Comparison of ENCODE assay signal across 8 cellular contexts in the genomic region with DNA sequence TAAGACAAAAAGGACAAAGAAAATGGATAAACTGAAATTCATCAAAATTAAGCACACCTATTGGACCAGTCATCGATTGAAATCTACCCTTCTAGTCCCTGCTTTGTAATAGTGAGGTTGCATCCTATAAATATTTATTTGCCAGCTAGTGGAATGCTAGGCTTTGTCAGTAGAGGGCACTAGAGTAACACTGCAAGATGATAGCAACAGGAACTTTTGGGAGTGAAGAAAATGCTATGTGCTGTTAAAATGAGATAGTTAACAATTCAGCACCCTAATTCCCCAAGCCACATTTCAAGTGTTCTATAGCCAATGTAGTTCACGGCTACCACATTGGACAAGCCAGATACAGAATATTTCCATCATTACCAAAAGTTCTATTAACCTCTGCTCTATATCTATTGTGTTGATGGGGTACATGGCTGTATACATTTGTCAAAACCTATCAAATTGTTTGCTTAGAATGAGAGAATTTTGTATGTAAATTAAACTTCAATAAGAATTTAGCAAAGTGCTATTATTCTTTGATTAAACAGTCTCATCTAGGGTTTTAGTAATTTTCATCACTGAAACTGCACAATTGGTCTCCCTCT.
A peak's percentile ranks its signal among the peaks of the same experiment; 100 is the strongest.
DNase-seq lines count a peak whose midpoint lies in the region; ATAC-seq and TF ChIP-seq lines count a peak whose summit lies in the region.

No MANE protein-coding gene starts in this region.

- H3K27me3 ChIP-seq in esophagus squamous epithelium (peaks cover 0 to 7% (median 0%) of the 10 kb centered on the region in 4 donors), neutrophil (peaks cover 19% of the 10 kb centered on the region)

- POLR2A ChIA-PET in AG04449 (lab: Yijun Ruan, JAX) = no interaction called here

- H3K36me3 ChIP-seq in SK-N-MC (ENCODE audit: insufficient read depth, low read length) (no peaks in the 10 kb centered on the region), esophagus squamous epithelium (no peaks in the 10 kb centered on the region), neutrophil (no peaks in the 10 kb centered on the region)

- CTCF ChIA-PET in AG04449 (lab: Yijun Ruan, JAX) = interaction anchor here (0.7 to 2.8 kb wide), 23 partner anchors 9 to 1161 kb away, joined by 3 to 30 read pairs (median 4); no protein-coding TSS in a partner anchor

- H3K4me3 ChIP-seq in AG04449 (ENCODE audit: low read depth, low read length) = no peak overlapping the region
- no peak overlapping the region for H3K4me3 ChIP-seq in SK-N-MC
- H3K4me3 ChIP-seq in esophagus squamous epithelium = no peak overlapping the region
- H3K4me3 ChIP-seq in neutrophil (ENCODE audit: low read depth in 1 of 2, low read length in 1 of 2) = no peak overlapping the region

- no peak for TF ChIP-seq POLR2A in esophagus squamous epithelium (IDR thresholded peaks at IDR 0.05)

- H3K4me1 ChIP-seq in esophagus squamous epithelium = no peaks in the 10 kb centered on the region
- no peaks in the 10 kb centered on the region for H3K4me1 ChIP-seq in neutrophil (ENCODE audit: control insufficient read depth in 1 of 2, insufficient read depth in 1 of 2, low read depth in 1 of 2, low read length in 1 of 2)

- DNase-seq in AG04449 (ENCODE audit: low read depth, low spot score) (peak; percentile 17), GDM1 (lab: John Stamatoyannopoulos, UW) (peak; percentile 43), KBM-7 (peak; percentile 68), SK-N-MC (ENCODE audit: low read depth, low spot score) (peak; percentile 59), esophagus squamous epithelium (lab: John Stamatoyannopoulos, UW) (no peak), middle frontal gyrus (ENCODE audit: extremely low spot score, low spot score) (no peak)

- in situ Hi-C loops in KBM-7 (cut with MboI; ENCODE audit: low pct_unique_long_range_greater_than_20kb, low sequenced_read_pairs) = loop anchor here (25.0 kb wide), 1 partner anchor 337 kb away; no protein-coding TSS in a partner anchor

- H3K27ac ChIP-seq in SK-N-MC (no peak overlapping the region), esophagus squamous epithelium (no peak overlapping the region), neutrophil (no peak overlapping the region)

- no peaks in the 10 kb centered on the region for H3K9me3 ChIP-seq in SK-N-MC (ENCODE audit: low read depth, low read length)
- H3K9me3 ChIP-seq in esophagus squamous epithelium = no peaks in the 10 kb centered on the region
- H3K9me3 ChIP-seq in neutrophil = no peaks in the 10 kb centered on the region

- peak; percentile 89 for ATAC-seq in GM21825 (IDR thresholded peaks at IDR 0.05; ENCODE audit: unreplicated experiment)

- intact Hi-C loops in esophagus squamous epithelium (cut with DNase I) = loop anchor here (10.0 kb wide), 2 partner anchors 344 to 1144 kb away; no protein-coding TSS in a partner anchor

- TF ChIP-seq CTCF in AG04449 (IDR thresholded peaks at IDR 0.05; ENCODE audit: insufficient read depth, low read length, missing control alignments) = peak; percentile 75
- TF ChIP-seq CTCF in esophagus squamous epithelium (IDR thresholded peaks at IDR 0.05) = peak; percentile 35 to 92 (median 82)
- TF ChIP-seq CTCF in neutrophil (IDR thresholded peaks at IDR 0.05) = peak; percentile 38

- WGBS in esophagus squamous epithelium, 2 donors = 6 to 14% methylated on average over 2 of the region's 2 CpGs

- no peak overlapping the region for H3K9ac ChIP-seq in SK-N-MC (ENCODE audit: insufficient read length)

Comparison
In these comparisons a context has a peak if more than half of its experiments do, and no peak if none do; other contexts are left out.
1. DNase-seq: peak in AG04449 (single experiment), GDM1 (single experiment), KBM-7 (single experiment) and SK-N-MC (single experiment); none in esophagus squamous epithelium (single experiment) and middle frontal gyrus (single experiment).
2. Peak in every context shown above with its lines, with median percentiles within 50 percentile points of each other: CTCF ChIP-seq.